ENCODE assay signal across 1 cellular context in genomic region chr3:119703900-119704531, GRCh38.
TF ChIP-seq lines count a peak whose summit lies in the region.

No MANE protein-coding gene starts in this region.

TF ChIP-seq in SK-N-SH treated with all-trans-retinoic acid at 6 μM for 48 hours, 23 proteins besides CTCF, POLR2A, EP300 and RAD21 (continued from another document):
- TF ChIP-seq TSHZ2 (CRISPR knock-in tag; IDR thresholded peaks at IDR 0.05), result no peak
- TF ChIP-seq ZNF565 (CRISPR knock-in tag; conservative IDR thresholded peaks at IDR 0.05; ENCODE audit: low read depth), result no peak
- TF ChIP-seq ZNF70 (CRISPR knock-in tag; IDR thresholded peaks at IDR 0.05), result no peak
- no peak for TF ChIP-seq ZFP30 (CRISPR knock-in tag; IDR thresholded peaks at IDR 0.05)
